Comparison of ENCODE assay signal across 9 cellular contexts in genomic region chr6:138971601-138972000, GRCh38. TPM values are rescaled to one million over a fixed set of nuclear protein-coding genes. Genes with fewer than 3 reads are reported as not detected.
DNase-seq lines count a peak whose midpoint lies in the region; ATAC-seq and TF ChIP-seq lines count a peak whose summit lies in the region.
"Had no signal": no experiment of that assay in that cellular context is flagged by ENCODE, and none has a peak within 500 bp of the region (broad histone marks: within the 10 kb centered on the region; RNA-seq: fewer than 3 reads in every experiment).

No MANE protein-coding gene starts in this region.

- TF ChIP-seq CTCF in RWPE2 (IDR thresholded peaks at IDR 0.05; ENCODE audit: poor library complexity, severe bottlenecking) (no peak), fibroblast of mammary gland (conservative IDR thresholded peaks at IDR 0.05; ENCODE audit: control insufficient read depth, insufficient read depth, low read depth, low read length) (no peak), nephron (IDR thresholded peaks at IDR 0.05; ENCODE audit: unreplicated experiment in 3 of 3) (no peak), osteocyte (IDR thresholded peaks at IDR 0.05) (no peak)

- H3K27me3 ChIP-seq in CD4-positive, CD25-positive, alpha-beta regulatory T cell (ENCODE audit: control insufficient read depth, insufficient read depth, low read length), result no peaks in the 10 kb centered on the region
- no peaks in the 10 kb centered on the region for H3K27me3 ChIP-seq in RWPE2 (ENCODE audit: insufficient read depth, poor library complexity, severe bottlenecking)

- no peaks in the 10 kb centered on the region for H3K36me3 ChIP-seq in CD4-positive, CD25-positive, alpha-beta regulatory T cell (ENCODE audit: control insufficient read depth, insufficient read depth, low read length)
- no peaks in the 10 kb centered on the region for H3K36me3 ChIP-seq in RWPE2 (ENCODE audit: low read depth)

- no peaks in the 10 kb centered on the region for H3K27me3 Mint-ChIP-seq in CD4-positive, CD25-positive, alpha-beta regulatory T cell
- no peaks in the 10 kb centered on the region for H3K27me3 Mint-ChIP-seq in nephron (ENCODE audit: low read depth)
- no peaks in the 10 kb centered on the region for H3K27me3 Mint-ChIP-seq in osteocyte (ENCODE audit: unreplicated experiment)
- H3K27me3 Mint-ChIP-seq: progenitor cell of endocrine pancreas had no signal

- no peak overlapping the region for H3K27ac ChIP-seq in CD4-positive, CD25-positive, alpha-beta regulatory T cell (ENCODE audit: insufficient read depth, low read length, poor library complexity, severe bottlenecking)
- H3K27ac ChIP-seq in RWPE2 (ENCODE audit: poor library complexity, severe bottlenecking), result peak overlapping the region; percentile 96

- peaks cover 32% of the 10 kb centered on the region for H3K4me1 ChIP-seq in CD4-positive, CD25-positive, alpha-beta regulatory T cell (ENCODE audit: control insufficient read depth, insufficient read depth, low read length, poor library complexity, severe bottlenecking)
- H3K4me1 ChIP-seq in RWPE2 (ENCODE audit: insufficient read depth, poor library complexity, severe bottlenecking), result peaks cover 53% of the 10 kb centered on the region

- H3K27ac Mint-ChIP-seq in CD4-positive, CD25-positive, alpha-beta regulatory T cell, result peak overlapping the region in 2 of 3 donors; percentile 5 to 15
- H3K27ac Mint-ChIP-seq in nephron (peak overlapping the region in 2 of 3 experiments; percentile 1 to 5), osteocyte (ENCODE audit: unreplicated experiment) (no peak overlapping the region)

- peaks cover 0 to 2% (median 0%) of the 10 kb centered on the region in 7 donors for H3K9me3 Mint-ChIP-seq in CD4-positive, CD25-positive, alpha-beta regulatory T cell
- H3K9me3 Mint-ChIP-seq in nephron (no peaks in the 10 kb centered on the region), osteocyte (ENCODE audit: unreplicated experiment) (no peaks in the 10 kb centered on the region)

- no peak overlapping the region for H3K4me3 ChIP-seq in CD4-positive, CD25-positive, alpha-beta regulatory T cell (ENCODE audit: low read depth, low read length)
- H3K4me3 ChIP-seq in RWPE2 (ENCODE audit: severe bottlenecking) (no peak overlapping the region), fibroblast of mammary gland (ENCODE audit: control insufficient read depth, low read depth, low read length) (no peak overlapping the region)

- peaks cover 45 to 77% (median 64%) of the 10 kb centered on the region in 4 donors for H3K4me1 Mint-ChIP-seq in CD4-positive, CD25-positive, alpha-beta regulatory T cell
- peaks cover 44% of the 10 kb centered on the region for H3K4me1 Mint-ChIP-seq in nephron
- peaks cover 49% of the 10 kb centered on the region for H3K4me1 Mint-ChIP-seq in osteocyte (ENCODE audit: unreplicated experiment)

- H3K36me3 Mint-ChIP-seq in CD4-positive, CD25-positive, alpha-beta regulatory T cell, result peaks cover 3% of the 10 kb centered on the region
- H3K36me3 Mint-ChIP-seq in nephron (ENCODE audit: low read depth) (no peaks in the 10 kb centered on the region), osteocyte (ENCODE audit: unreplicated experiment) (no peaks in the 10 kb centered on the region)

- ATAC-seq in CD4-positive, CD25-positive, alpha-beta regulatory T cell (ENCODE audit: low read depth in 2 of 2), result no peak
- peak; percentile 15; the same call in 2 of the 3 replicates for ATAC-seq in RWPE2 (ENCODE audit: low read depth)
- ATAC-seq in GM21737 (IDR thresholded peaks at IDR 0.05; ENCODE audit: unreplicated experiment), result no peak

- H3K4me3 Mint-ChIP-seq in CD4-positive, CD25-positive, alpha-beta regulatory T cell, result peak overlapping the region in 1 of 4 donors; percentile 27
- H3K4me3 Mint-ChIP-seq in nephron (no peak overlapping the region), osteocyte (ENCODE audit: unreplicated experiment) (no peak overlapping the region)

- no peaks in the 10 kb centered on the region for H3K9me3 ChIP-seq in CD4-positive, CD25-positive, alpha-beta regulatory T cell (ENCODE audit: control insufficient read depth in 2 of 2, low read length in 2 of 2)
- H3K9me3 ChIP-seq in RWPE2 (ENCODE audit: severe bottlenecking), result no peaks in the 10 kb centered on the region

- no peak for DNase-seq in CD4-positive, CD25-positive, alpha-beta regulatory T cell
- DNase-seq in RWPE2 (ENCODE audit: low spot score), result no peak
- DNase-seq in fibroblast of mammary gland (ENCODE audit: low read depth), result peak; percentile 79
- DNase-seq in osteocyte (ENCODE audit: extremely low spot score, unreplicated experiment), result no peak
- DNase-seq in NCI-H345 (lab: John Stamatoyannopoulos, UW), result no peak
- DNase-seq in NCI-H1694 treated with DMSO at 0.1 percent for 48 hours (lab: John Stamatoyannopoulos, UW), result no peak

RNA-seq across cellular contexts. Expression of gene REPS1, which starts 16.5 kb away (rescaled TPM):
- total RNA-seq in CD4-positive, CD25-positive, alpha-beta regulatory T cell, result 55.4 TPM
- 10 to 100 TPM; 16.1 to 25.8 (median 24.2) TPM for polyA plus RNA-seq in CD4-positive, CD25-positive, alpha-beta regulatory T cell
- total RNA-seq in osteocyte, result 32.2 and 38.0 TPM in 2 replicates

RNA-seq across cellular contexts. Expression of gene ABRACL, which starts 56.9 kb away (rescaled TPM):
- 43.8 TPM for total RNA-seq in CD4-positive, CD25-positive, alpha-beta regulatory T cell
- polyA plus RNA-seq in CD4-positive, CD25-positive, alpha-beta regulatory T cell, result 100 to 1,000 TPM; 160 to 194 (median 172) TPM
- total RNA-seq in osteocyte, result 16.9 and 23.0 TPM in 2 replicates
